In genomic region chr3:155886915-155887314, GRCh38 we compare ENCODE assay signal across 14 cellular contexts.
"Had no signal": no experiment of that assay in that cellular context is flagged by ENCODE, and none has a peak within 500 bp of the region (broad histone marks: within the 10 kb centered on the region; RNA-seq: fewer than 3 reads in every experiment).

No MANE protein-coding gene starts in this region.

- H3K27me3 Mint-ChIP-seq: activated naive CD8-positive, alpha-beta T cell treated with anti-CD3 and anti-CD28 coated beads, Interleukin-2, amount 10 ng/mL, durations not matched to agents 7 days and 5 days; effector memory CD8-positive, alpha-beta T cell had no signal

- DNase-seq: activated CD4-positive, alpha-beta T cell treated with anti-CD3 and anti-CD28 coated beads for 48 hours; activated CD4-positive, CD25-positive, alpha-beta regulatory T cell; activated effector memory CD4-positive, alpha-beta T cell treated with anti-CD3 and anti-CD28 coated beads, Interleukin-2, amount 50 U/mL, for 16 hours; activated naive CD8-positive, alpha-beta T cell treated with anti-CD3 and anti-CD28 coated beads, Interleukin-2, amount 10 ng/mL, durations not matched to agents 7 days and 5 days; body of pancreas; effector memory CD8-positive, alpha-beta T cell; natural killer cell; stimulated activated CD4-positive, alpha-beta T cell treated with anti-CD3 and anti-CD28 coated beads, Interleukin-4, amount 100 ng/mL, for 24 hours; T1000; upper lobe of right lung had no signal

- H3K27ac ChIP-seq: body of pancreas, neutrophil, parathyroid adenoma, upper lobe of right lung had no signal

- H3K4me3 Mint-ChIP-seq: activated naive CD8-positive, alpha-beta T cell treated with anti-CD3 and anti-CD28 coated beads, Interleukin-2, amount 10 ng/mL, durations not matched to agents 7 days and 5 days; effector memory CD8-positive, alpha-beta T cell; natural killer cell; stimulated activated effector memory CD8-positive, alpha-beta T cell treated with anti-CD3 and anti-CD28 coated beads, Interleukin-12 subunit alpha, Interleukin-12 subunit beta, amount 100 ng/mL, for 72 hours had no signal

- H3K27ac Mint-ChIP-seq: activated naive CD8-positive, alpha-beta T cell treated with anti-CD3 and anti-CD28 coated beads, Interleukin-2, amount 10 ng/mL, durations not matched to agents 7 days and 5 days; stimulated activated effector memory CD8-positive, alpha-beta T cell treated with anti-CD3 and anti-CD28 coated beads, Interleukin-12 subunit alpha, Interleukin-12 subunit beta, amount 100 ng/mL, for 72 hours had no signal

- ATAC-seq: body of pancreas; effector memory CD8-positive, alpha-beta T cell; natural killer cell; sciatic nerve; upper lobe of right lung had no signal

- H3K36me3 Mint-ChIP-seq: natural killer cell; stimulated activated effector memory CD8-positive, alpha-beta T cell treated with anti-CD3 and anti-CD28 coated beads, Interleukin-12 subunit alpha, Interleukin-12 subunit beta, amount 100 ng/mL, for 72 hours had no signal

- H3K27me3 ChIP-seq: body of pancreas, neutrophil, upper lobe of right lung had no signal

- H3K9me3 Mint-ChIP-seq: activated naive CD8-positive, alpha-beta T cell treated with anti-CD3 and anti-CD28 coated beads, Interleukin-2, amount 10 ng/mL, durations not matched to agents 7 days and 5 days; effector memory CD8-positive, alpha-beta T cell; natural killer cell; stimulated activated effector memory CD8-positive, alpha-beta T cell treated with anti-CD3 and anti-CD28 coated beads, Interleukin-12 subunit alpha, Interleukin-12 subunit beta, amount 100 ng/mL, for 72 hours had no signal
